10 cellular contexts compared by ENCODE assay signal in genomic region chr6:66496659-66497058, GRCh38.
DNase-seq lines count a peak whose midpoint lies in the region; ATAC-seq lines count a peak whose summit lies in the region.
"Had no signal": no experiment of that assay in that cellular context is flagged by ENCODE, and none has a peak within 500 bp of the region (broad histone marks: within the 10 kb centered on the region; RNA-seq: fewer than 3 reads in every experiment).

No MANE protein-coding gene starts in this region.

- no peaks in the 10 kb centered on the region for H3K36me3 Mint-ChIP-seq in stimulated activated memory B cell treated with anti-CD40 and anti-IgM and Interleukin-4, amounts not matched to agents 10 μg/mL and 1 μg/mL and 100 μg/mL, for 72 hours
- no peaks in the 10 kb centered on the region for H3K36me3 Mint-ChIP-seq in activated CD4-positive, alpha-beta memory T cell treated with anti-CD3 and anti-CD28 coated beads for 36 hours
- H3K36me3 Mint-ChIP-seq: T-cell had no signal

- POLR2A ChIA-PET in activated CD4-positive, alpha-beta memory T cell treated with anti-CD3 and anti-CD28 coated beads for 36 hours (lab: Charles Lee), result no interaction called here

- no peak overlapping the region for H3K4me3 ChIP-seq in Jurkat, Clone E6-1 (ENCODE audit: low read length)
- H3K4me3 ChIP-seq in SJCRH30, result no peak overlapping the region

- intact Hi-C loops in activated CD4-positive, alpha-beta memory T cell treated with anti-CD3 and anti-CD28 coated beads for 36 hours (cut with micrococcal nuclease), result no loop called here

- H3K9me3 Mint-ChIP-seq in stimulated activated memory B cell treated with anti-CD40 and anti-IgM and Interleukin-4, amounts not matched to agents 10 μg/mL and 1 μg/mL and 100 μg/mL, for 72 hours, result peaks cover 14% of the 10 kb centered on the region
- H3K9me3 Mint-ChIP-seq in activated CD4-positive, alpha-beta memory T cell treated with anti-CD3 and anti-CD28 coated beads for 36 hours, result peaks cover 35% of the 10 kb centered on the region

- H3K27me3 Mint-ChIP-seq in stimulated activated memory B cell treated with anti-CD40 and anti-IgM and Interleukin-4, amounts not matched to agents 10 μg/mL and 1 μg/mL and 100 μg/mL, for 72 hours, result no peaks in the 10 kb centered on the region
- no peaks in the 10 kb centered on the region for H3K27me3 Mint-ChIP-seq in activated CD4-positive, alpha-beta memory T cell treated with anti-CD3 and anti-CD28 coated beads for 36 hours
- H3K27me3 Mint-ChIP-seq: T-cell had no signal

- CTCF ChIA-PET in activated CD4-positive, alpha-beta memory T cell treated with anti-CD3 and anti-CD28 coated beads for 36 hours (lab: Charles Lee), result no interaction called here

- H3K36me3 ChIP-seq in SJCRH30, result no peaks in the 10 kb centered on the region

- 0 out of 2 replicates have a peak, but pooled peaks cover 3% of the 10 kb centered on the region for H3K9me3 ChIP-seq in SJCRH30 (replicated peaks)

- ATAC-seq in stimulated activated memory B cell treated with anti-CD40 and anti-IgM and Interleukin-4, amounts not matched to agents 10 μg/mL and 1 μg/mL and 100 μg/mL, for 72 hours, result no peak
- ATAC-seq in GM19397 (IDR thresholded peaks at IDR 0.05; ENCODE audit: unreplicated experiment), result no peak
- ATAC-seq: left cardiac atrium, T-cell had no signal

- no peaks in the 10 kb centered on the region for H3K4me1 Mint-ChIP-seq in stimulated activated memory B cell treated with anti-CD40 and anti-IgM and Interleukin-4, amounts not matched to agents 10 μg/mL and 1 μg/mL and 100 μg/mL, for 72 hours
- no peaks in the 10 kb centered on the region for H3K4me1 Mint-ChIP-seq in activated CD4-positive, alpha-beta memory T cell treated with anti-CD3 and anti-CD28 coated beads for 36 hours (ENCODE audit: low read depth)
- H3K4me1 Mint-ChIP-seq: T-cell had no signal

- no peak overlapping the region for H3K27ac ChIP-seq in SJCRH30
- H3K27ac ChIP-seq in substantia nigra (ENCODE audit: low read depth, low read length, poor library complexity, severe bottlenecking), result no peak overlapping the region

- no peaks in the 10 kb centered on the region for H3K27me3 ChIP-seq in SJCRH30

- H3K4me3 Mint-ChIP-seq in stimulated activated memory B cell treated with anti-CD40 and anti-IgM and Interleukin-4, amounts not matched to agents 10 μg/mL and 1 μg/mL and 100 μg/mL, for 72 hours, result no peak overlapping the region
- H3K4me3 Mint-ChIP-seq in activated CD4-positive, alpha-beta memory T cell treated with anti-CD3 and anti-CD28 coated beads for 36 hours, result no peak overlapping the region
- H3K4me3 Mint-ChIP-seq: T-cell had no signal

- no peak overlapping the region for H3K27ac Mint-ChIP-seq in stimulated activated memory B cell treated with anti-CD40 and anti-IgM and Interleukin-4, amounts not matched to agents 10 μg/mL and 1 μg/mL and 100 μg/mL, for 72 hours
- H3K27ac Mint-ChIP-seq in activated CD4-positive, alpha-beta memory T cell treated with anti-CD3 and anti-CD28 coated beads for 36 hours, result no peak overlapping the region
- H3K27ac Mint-ChIP-seq: T-cell had no signal

- DNase-seq in DMS 273 (lab: John Stamatoyannopoulos, UW; ENCODE audit: unreplicated experiment) (peak; percentile 60), SJCRH30 (peak; percentile 9 to 54), iPS DF 4.7 (ENCODE audit: extremely low read depth, low spot score) (peak; percentile 2), substantia nigra (lab: John Stamatoyannopoulos, UW) (no peak)
- DNase-seq in Jurkat, Clone E6-1 (ENCODE audit: low read depth, low spot score), result peak; percentile 10
- DNase-seq in activated CD4-positive, alpha-beta memory T cell treated with anti-CD3 and anti-CD28 coated beads for 36 hours, result no peak
- DNase-seq: left cardiac atrium, T-cell had no signal

- H3K4me1 ChIP-seq in SJCRH30, result no peaks in the 10 kb centered on the region

Comparison
In these comparisons a context has a peak if more than half of its experiments do, and no peak if none do; other contexts are left out.
1. DNase-seq: peak in DMS 273 (single experiment), Jurkat, Clone E6-1 (single experiment), SJCRH30 (2 of 2) and iPS DF 4.7 (single experiment); none in substantia nigra (0 of 49) and activated CD4-positive, alpha-beta memory T cell treated with anti-CD3 and anti-CD28 coated beads for 36 hours (single experiment).